ENCODE assay signal across 11 cellular contexts in the genomic region with DNA sequence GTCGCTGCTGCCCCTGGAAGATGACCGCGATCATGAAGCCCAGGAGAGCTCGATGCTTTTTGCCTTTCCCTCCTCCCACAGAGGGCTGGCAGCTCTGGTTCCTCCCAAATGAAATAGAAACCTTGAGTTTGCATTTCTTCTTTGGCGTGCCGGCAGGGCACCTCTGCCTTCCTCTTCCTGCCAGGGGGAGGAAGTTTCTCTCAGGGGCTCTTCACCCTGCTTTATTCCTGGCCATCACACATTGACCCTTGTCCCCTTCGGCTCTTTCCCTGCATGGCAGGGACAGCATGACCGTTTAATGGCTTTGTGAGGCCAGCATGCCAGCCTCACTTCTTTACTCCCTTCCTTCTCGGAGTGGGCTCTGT. TPM values are rescaled to one million over a fixed set of nuclear protein-coding genes. Genes with fewer than 3 reads are reported as not detected.
DNase-seq lines count a peak whose midpoint lies in the region; ATAC-seq and TF ChIP-seq lines count a peak whose summit lies in the region.
"Had no signal": no experiment of that assay in that cellular context is flagged by ENCODE, and none has a peak within 500 bp of the region (broad histone marks: within the 10 kb centered on the region; RNA-seq: fewer than 3 reads in every experiment).

No MANE protein-coding gene starts in this region.

- DNase-seq in CD4-positive, CD25-positive, alpha-beta regulatory T cell: no peak
- DNase-seq in NOMO-1 treated with DMSO at 0.1 percent for 48 hours (lab: John Stamatoyannopoulos, UW; ENCODE audit: unreplicated experiment) (peak; percentile 50), epithelial cell of prostate (ENCODE audit: low read depth, low spot score) (no peak), erythroblast (lab: John Stamatoyannopoulos, UW) (no peak), DMS79 treated with DMSO at 0.1 percent for 48 hours (lab: John Stamatoyannopoulos, UW) (no peak), NCI-H146 treated with DMSO at 0.1 percent for 48 hours (lab: John Stamatoyannopoulos, UW; ENCODE audit: unreplicated experiment) (no peak)
- DNase-seq in activated CD8-positive, alpha-beta memory T cell treated with anti-CD3 and anti-CD28 coated beads, Interleukin-2, amount 50 U/mL, for 4 hours: no peak
- DNase-seq: DMS53, OCI-M1 had no signal

- H3K4me3 Mint-ChIP-seq in CD4-positive, CD25-positive, alpha-beta regulatory T cell: peak overlapping the region; percentile 36 to 84 (median 70)

- peak overlapping the region; percentile 78 for H3K27ac ChIP-seq in CD4-positive, CD25-positive, alpha-beta regulatory T cell (ENCODE audit: insufficient read depth, low read length, poor library complexity, severe bottlenecking)
- peak overlapping the region; percentile 100 for H3K27ac ChIP-seq in epithelial cell of prostate
- peak overlapping the region; percentile 88 for H3K27ac ChIP-seq in neutrophil

- H3K36me3 ChIP-seq in CD4-positive, CD25-positive, alpha-beta regulatory T cell (ENCODE audit: control insufficient read depth, insufficient read depth, low read length): peaks cover 1% of the 10 kb centered on the region
- H3K36me3 ChIP-seq in neutrophil: peaks cover 8% of the 10 kb centered on the region

- no peak for TF ChIP-seq POLR2A in erythroblast (IDR thresholded peaks at IDR 0.05; ENCODE audit: low read length)

- no peak for ATAC-seq in CD4-positive, CD25-positive, alpha-beta regulatory T cell (ENCODE audit: low read depth in 2 of 2)

- peak overlapping the region in 2 of 3 donors; percentile 84 to 94 for H3K27ac Mint-ChIP-seq in CD4-positive, CD25-positive, alpha-beta regulatory T cell

- no peaks in the 10 kb centered on the region for H3K27me3 ChIP-seq in CD4-positive, CD25-positive, alpha-beta regulatory T cell (ENCODE audit: control insufficient read depth, insufficient read depth, low read length)
- H3K27me3 ChIP-seq in neutrophil: no peaks in the 10 kb centered on the region

- peaks cover 14% of the 10 kb centered on the region for H3K36me3 Mint-ChIP-seq in CD4-positive, CD25-positive, alpha-beta regulatory T cell

- no peaks in the 10 kb centered on the region for H3K27me3 Mint-ChIP-seq in CD4-positive, CD25-positive, alpha-beta regulatory T cell

- H3K9me3 Mint-ChIP-seq in CD4-positive, CD25-positive, alpha-beta regulatory T cell: no peaks in the 10 kb centered on the region

- no peak for TF ChIP-seq CTCF in neutrophil (IDR thresholded peaks at IDR 0.05)

- H3K9me3 ChIP-seq in CD4-positive, CD25-positive, alpha-beta regulatory T cell (ENCODE audit: control insufficient read depth in 2 of 2, low read length in 2 of 2): no peaks in the 10 kb centered on the region
- no peaks in the 10 kb centered on the region for H3K9me3 ChIP-seq in neutrophil

- H3K4me3 ChIP-seq in CD4-positive, CD25-positive, alpha-beta regulatory T cell (ENCODE audit: low read depth, low read length): peak overlapping the region; percentile 26
- H3K4me3 ChIP-seq in neutrophil (ENCODE audit: low read depth in 1 of 2, low read length in 1 of 2): peak overlapping the region; percentile 22 to 39

- peaks cover 31 to 87% (median 52%) of the 10 kb centered on the region in 4 donors for H3K4me1 Mint-ChIP-seq in CD4-positive, CD25-positive, alpha-beta regulatory T cell

- peaks cover 86% of the 10 kb centered on the region for H3K4me1 ChIP-seq in CD4-positive, CD25-positive, alpha-beta regulatory T cell (ENCODE audit: control insufficient read depth, insufficient read depth, low read length, poor library complexity, severe bottlenecking)
- peaks cover 46 to 49% of the 10 kb centered on the region in 2 experiments for H3K4me1 ChIP-seq in neutrophil (ENCODE audit: control insufficient read depth in 1 of 2, insufficient read depth in 1 of 2, low read depth in 1 of 2, low read length in 1 of 2)

RNA-seq across cellular contexts. Expression of a gene that starts 47.9 kb away (rescaled TPM):
- 323 TPM for total RNA-seq in CD4-positive, CD25-positive, alpha-beta regulatory T cell
- polyA plus RNA-seq in CD4-positive, CD25-positive, alpha-beta regulatory T cell: 10 to 100 TPM; 11.2 to 22.2 (median 15.7) TPM

RNA-seq across cellular contexts. Expression of a gene that starts 49.0 kb away (rescaled TPM):
- 6.1 TPM for total RNA-seq in CD4-positive, CD25-positive, alpha-beta regulatory T cell
- polyA plus RNA-seq in CD4-positive, CD25-positive, alpha-beta regulatory T cell: 1 to 10 TPM; 1.0 to 2.6 (median 1.9) TPM
- polyA plus RNA-seq: neural cell had no signal
